ENCODE assay signal across 18 cellular contexts in the genomic region with DNA sequence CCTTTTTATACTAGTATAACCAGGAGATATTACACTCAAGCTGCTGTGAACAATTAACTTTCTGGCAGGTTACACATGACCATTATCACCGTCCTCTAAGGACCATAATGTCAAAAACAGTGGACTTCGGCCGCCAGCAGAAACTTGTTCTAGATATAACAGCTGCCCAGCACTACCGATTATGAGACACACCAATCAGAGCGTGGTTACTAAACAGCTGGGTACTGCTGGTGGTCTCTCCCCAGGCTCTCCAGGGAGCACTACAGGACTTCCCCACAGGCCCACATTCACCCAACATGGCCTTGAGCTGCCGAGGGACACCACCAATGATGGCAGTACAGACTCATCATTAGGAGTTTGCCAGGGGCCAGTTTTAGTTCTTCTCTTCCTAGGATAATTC.
"Had no signal": no experiment of that assay in that cellular context is flagged by ENCODE, and none has a peak within 500 bp of the region (broad histone marks: within the 10 kb centered on the region; RNA-seq: fewer than 3 reads in every experiment).

No MANE protein-coding gene starts in this region.

- H3K4me1 Mint-ChIP-seq: activated B cell treated with CpG ODN at 0.5 μM for 24 hours had no signal

- H3K27me3 Mint-ChIP-seq: activated naive CD8-positive, alpha-beta T cell treated with anti-CD3 and anti-CD28 coated beads for 36 hours had no signal

- H3K9me3 ChIP-seq: body of pancreas, ovary, sigmoid colon, thoracic aorta had no signal

- H3K27ac Mint-ChIP-seq: activated B cell treated with CpG ODN at 0.5 μM for 24 hours; activated CD4-positive, alpha-beta T cell treated with anti-CD3 and anti-CD28 coated beads, Interleukin-2, amount 10 ng/mL, durations not matched to agents 7 days and 5 days; activated naive CD8-positive, alpha-beta T cell treated with anti-CD3 and anti-CD28 coated beads for 36 hours; activated T-cell treated with anti-CD3 and anti-CD28 coated beads, Interleukin-2, amount 50 U/mL, for 72 hours; stimulated activated effector memory CD8-positive, alpha-beta T cell treated with anti-CD3 and anti-CD28 coated beads, Interleukin-12 subunit alpha, Interleukin-12 subunit beta, amount 100 ng/mL, for 72 hours had no signal

- H3K4me3 ChIP-seq: body of pancreas, coronary artery, ovary, sigmoid colon, thoracic aorta had no signal

- ATAC-seq: body of pancreas had no signal

- DNase-seq: activated B cell treated with CpG ODN at 0.5 μM for 24 hours; activated CD4-positive, alpha-beta T cell treated with anti-CD3 and anti-CD28 coated beads, Interleukin-2, amount 10 ng/mL, durations not matched to agents 7 days and 5 days; activated CD8-positive, alpha-beta memory T cell treated with anti-CD3 and anti-CD28 coated beads, Interleukin-2, amount 50 U/mL, for 48 hours; activated gamma-delta T cell treated with Interleukin-2 at 50 U/mL for 16 hours; activated T-cell treated with anti-CD3 and anti-CD28 coated beads, Interleukin-2, amount 50 U/mL, for 72 hours; amygdala; body of pancreas; central memory CD4-positive, alpha-beta T cell; effector CD4-positive, alpha-beta T cell; glutamatergic neuron; ovary; sigmoid colon had no signal

- H3K36me3 Mint-ChIP-seq: activated naive CD8-positive, alpha-beta T cell treated with anti-CD3 and anti-CD28 coated beads for 36 hours; stimulated activated effector memory CD8-positive, alpha-beta T cell treated with anti-CD3 and anti-CD28 coated beads, Interleukin-12 subunit alpha, Interleukin-12 subunit beta, amount 100 ng/mL, for 72 hours had no signal

- H3K27me3 ChIP-seq: body of pancreas, foreskin keratinocyte, ovary, sigmoid colon had no signal

- H3K9me3 Mint-ChIP-seq: activated B cell treated with CpG ODN at 0.5 μM for 24 hours; activated naive CD8-positive, alpha-beta T cell treated with anti-CD3 and anti-CD28 coated beads for 36 hours; activated T-cell treated with anti-CD3 and anti-CD28 coated beads, Interleukin-2, amount 50 U/mL, for 72 hours; stimulated activated effector memory CD8-positive, alpha-beta T cell treated with anti-CD3 and anti-CD28 coated beads, Interleukin-12 subunit alpha, Interleukin-12 subunit beta, amount 100 ng/mL, for 72 hours had no signal

- H3K4me1 ChIP-seq: body of pancreas had no signal

- H3K4me3 Mint-ChIP-seq: activated B cell treated with CpG ODN at 0.5 μM for 24 hours; activated CD4-positive, alpha-beta T cell treated with anti-CD3 and anti-CD28 coated beads, Interleukin-2, amount 10 ng/mL, durations not matched to agents 7 days and 5 days; activated naive CD8-positive, alpha-beta T cell treated with anti-CD3 and anti-CD28 coated beads for 36 hours; activated T-cell treated with anti-CD3 and anti-CD28 coated beads, Interleukin-2, amount 50 U/mL, for 72 hours; stimulated activated effector memory CD8-positive, alpha-beta T cell treated with anti-CD3 and anti-CD28 coated beads, Interleukin-12 subunit alpha, Interleukin-12 subunit beta, amount 100 ng/mL, for 72 hours had no signal

- H3K36me3 ChIP-seq: ovary, sigmoid colon, thoracic aorta had no signal

- FAIRE-seq: TTC549 had no signal

- H3K27ac ChIP-seq: body of pancreas, coronary artery, foreskin keratinocyte, ovary, sigmoid colon, thoracic aorta had no signal
